ENCODE assay signal across 19 cellular contexts in the genomic region with DNA sequence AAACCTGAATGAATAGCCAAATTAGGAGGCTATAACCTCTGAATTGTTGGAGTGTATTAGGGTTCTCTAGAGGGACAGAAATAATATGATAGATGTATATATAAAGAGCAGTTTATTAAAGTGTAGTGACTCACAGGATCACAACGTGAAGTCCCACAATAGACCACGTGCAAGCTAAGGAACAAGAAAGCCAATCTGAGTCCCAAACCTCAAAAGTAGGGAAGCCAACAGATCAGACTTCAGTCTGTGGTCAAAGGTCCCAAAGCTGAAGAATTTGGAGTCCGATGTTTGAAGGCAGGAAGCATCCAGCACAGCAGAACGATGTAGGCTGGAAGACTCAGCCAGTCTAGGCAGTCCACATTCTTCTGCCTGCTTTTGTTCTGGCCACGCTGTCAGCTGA.
DNase-seq lines count a peak whose midpoint lies in the region; ATAC-seq and FAIRE-seq lines count a peak whose summit lies in the region.
"Had no signal": no experiment of that assay in that cellular context is flagged by ENCODE, and none has a peak within 500 bp of the region (broad histone marks: within the 10 kb centered on the region; RNA-seq: fewer than 3 reads in every experiment).

No MANE protein-coding gene starts in this region.

- ATAC-seq in HG03442 (IDR thresholded peaks at IDR 0.05; ENCODE audit: unreplicated experiment), result no peak
- ATAC-seq: HepG2 had no signal

- peak; percentile 5 for FAIRE-seq in urothelium cell line (lab: Jason Lieb, UNC)
- FAIRE-seq: GM19239, HepG2 had no signal

- DNase-seq in HS-5 (ENCODE audit: low read depth), result peak; percentile 14
- DNase-seq in SW480 (ENCODE audit: low spot score), result peak; percentile 39
- peak; percentile 42 for DNase-seq in islet precursor cell
- DNase-seq in urothelium cell line (ENCODE audit: low spot score), result no peak
- DNase-seq in NCI-H345 (lab: John Stamatoyannopoulos, UW), result no peak
- DNase-seq in NCI-H1694 treated with DMSO at 0.1 percent for 48 hours (lab: John Stamatoyannopoulos, UW), result no peak
- DNase-seq: CD4-positive, alpha-beta T cell; DMS53; KG1; MM.1S; NCI-H1092 treated with DMSO at 0.1 percent for 48 hours; NCI-H1694; NCI-H2107; NCI-H2227 treated with DMSO at 0.1 percent for 48 hours; NCI-H524 treated with DMSO at 0.1 percent for 48 hours; SHP77 treated with DMSO at 0.1 percent for 48 hours had no signal

Comparison
In these comparisons a context has a peak if more than half of its experiments do, and no peak if none do; other contexts are left out.
1. DNase-seq: peak in HS-5 (single experiment), SW480 (single experiment) and islet precursor cell (single experiment); none in urothelium cell line (single experiment), NCI-H345 (single experiment) and NCI-H1694 treated with DMSO at 0.1 percent for 48 hours (single experiment).